ENCODE assay signal across 23 cellular contexts in the genomic region with DNA sequence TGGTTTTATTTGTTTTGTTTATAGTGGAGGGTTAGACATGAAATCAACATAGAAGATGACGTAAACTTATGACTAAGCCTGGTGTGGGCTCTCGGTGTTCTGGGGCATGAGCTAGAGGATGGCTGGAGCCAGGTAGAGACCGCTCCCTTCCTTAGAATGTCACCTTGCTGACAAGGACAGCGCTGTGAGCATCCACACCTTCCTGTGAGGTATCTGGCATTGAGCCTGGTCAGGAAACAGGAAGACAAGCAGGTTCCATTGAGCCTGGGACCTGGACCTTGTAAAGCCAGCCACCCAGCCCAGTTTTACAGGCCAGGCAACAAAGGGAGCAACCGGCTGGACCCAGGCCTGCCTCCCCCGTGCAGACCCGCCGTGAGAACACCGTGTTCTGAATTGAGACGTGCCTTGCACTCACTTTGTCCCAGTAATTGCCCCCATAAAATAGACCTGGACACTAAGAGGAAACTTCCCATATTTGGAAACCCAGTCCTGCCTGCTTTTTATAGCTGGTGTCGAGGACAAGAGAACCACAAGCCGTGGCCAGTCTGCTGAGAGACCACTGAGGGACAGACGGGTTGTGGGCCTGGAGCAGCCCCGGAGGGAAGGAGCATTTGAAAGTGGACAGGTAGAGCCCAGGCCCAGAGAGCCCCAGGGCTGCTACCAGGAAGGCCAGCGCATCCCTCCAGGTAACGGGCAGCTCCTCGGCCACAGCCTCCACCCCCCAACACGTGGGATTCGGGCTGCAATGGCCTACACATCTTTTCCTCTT.
A peak's percentile ranks its signal among the peaks of the same experiment; 100 is the strongest.
DNase-seq lines count a peak whose midpoint lies in the region; ATAC-seq, FAIRE-seq and TF ChIP-seq lines count a peak whose summit lies in the region.
"Had no signal": no experiment of that assay in that cellular context is flagged by ENCODE, and none has a peak within 500 bp of the region (broad histone marks: within the 10 kb centered on the region; RNA-seq: fewer than 3 reads in every experiment).

No MANE protein-coding gene starts in this region.

- H3K4me1 Mint-ChIP-seq in stimulated activated effector memory CD8-positive, alpha-beta T cell treated with anti-CD3 and anti-CD28 coated beads, Interleukin-12 subunit alpha, Interleukin-12 subunit beta, amount 100 ng/mL, for 72 hours, result peaks cover 12% of the 10 kb centered on the region

- H3K27ac Mint-ChIP-seq in stimulated activated effector memory CD8-positive, alpha-beta T cell treated with anti-CD3 and anti-CD28 coated beads, Interleukin-12 subunit alpha, Interleukin-12 subunit beta, amount 100 ng/mL, for 72 hours, result no peak overlapping the region
- H3K27ac Mint-ChIP-seq: activated T-helper 1 cell treated with anti-CD3 and anti-CD28 coated beads, Interleukin-12 subunit alpha, Interleukin-12 subunit beta, Interleukin-2, Interleukin-4 antibody, amounts not matched to agents 30 ng/mL and 10 ng/mL and 1 ng/mL, durations not matched to agents 14 hours and 24 hours and 36 hours; endodermal cell had no signal

- no peak overlapping the region for H3K9ac ChIP-seq in HepG2 (ENCODE audit: insufficient read depth, low read depth, low read length)
- H3K9ac ChIP-seq in mucosa of rectum (ENCODE audit: low read depth in 1 of 2, low read length in 2 of 2), result peak overlapping the region; percentile 56 to 77

- no peaks in the 10 kb centered on the region; a peak in 1 of 5 replicates for H3K36me3 ChIP-seq in HepG2 (replicated peaks in 1 of 2; ENCODE audit: control insufficient read depth in 1 of 2, insufficient read depth in 2 of 2, low read length in 2 of 2)
- H3K36me3 ChIP-seq in right lobe of liver, result no peaks in the 10 kb centered on the region
- H3K36me3 ChIP-seq in mucosa of rectum (ENCODE audit: control insufficient read depth in 2 of 2, insufficient read depth in 2 of 2, low read length in 2 of 2), result peaks cover 20 to 22% of the 10 kb centered on the region in 2 donors
- no peaks in the 10 kb centered on the region for H3K36me3 ChIP-seq in urinary bladder (ENCODE audit: insufficient read depth)
- H3K36me3 ChIP-seq: SJCRH30 had no signal

- no TSS peak for BruUV-seq in HepG2 (replicated peaks; lab: Mats Ljungman, UMichigan)

- intact Hi-C loops in HepG2 (cut with micrococcal nuclease; ENCODE audit: unreplicated experiment), result loop anchor here (10.0 kb wide), 1 partner anchor 53 kb away; no protein-coding TSS in a partner anchor
- intact Hi-C loops in right lobe of liver (cut with DNase I), result no loop called here

- DNase-seq in HepG2 (ENCODE audit: low spot score) (no peak), right lobe of liver (no peak), epithelial cell of esophagus (ENCODE audit: low read depth) (peak; percentile 86), DMS53 treated with DMSO at 0.1 percent for 48 hours (lab: John Stamatoyannopoulos, UW; ENCODE audit: unreplicated experiment) (no peak), cortex of kidney (lab: John Stamatoyannopoulos, UW) (no peak)
- no peak for DNase-seq in stimulated activated effector memory CD8-positive, alpha-beta T cell treated with anti-CD3 and anti-CD28 coated beads, Interleukin-12 subunit alpha, Interleukin-12 subunit beta, amount 100 ng/mL, for 72 hours (ENCODE audit: low spot score in 2 of 2)
- DNase-seq: ACHN; activated CD4-positive, CD25-positive, alpha-beta regulatory T cell; activated CD8-positive, alpha-beta memory T cell treated with anti-CD3 and anti-CD28 coated beads for 24 hours; CD4-positive, alpha-beta memory T cell; endodermal cell; foreskin fibroblast; naive thymus-derived CD8-positive, alpha-beta T cell; NCI-H1092 treated with DMSO at 0.1 percent for 48 hours; NCI-H510A treated with DMSO at 0.1 percent for 48 hours; SJCRH30; stimulated activated naive CD8-positive, alpha-beta T cell treated with anti-CD3 and anti-CD28 coated beads, Interleukin-15, Interleukin-2, amounts not matched to agents 100 U/mL and 50 U/mL, for 24 hours; T-helper 2 cell had no signal

- POLR2A ChIA-PET in HepG2 (lab: Yijun Ruan, JAX), result no interaction called here

- no peaks in the 10 kb centered on the region for H3K36me3 Mint-ChIP-seq in stimulated activated effector memory CD8-positive, alpha-beta T cell treated with anti-CD3 and anti-CD28 coated beads, Interleukin-12 subunit alpha, Interleukin-12 subunit beta, amount 100 ng/mL, for 72 hours

- TF ChIP-seq EP300 in HepG2 (IDR thresholded peaks at IDR 0.05; ENCODE audit: low read depth in 2 of 2, low read length in 2 of 2), result no peak
- TF ChIP-seq EP300 in HepG2 (CRISPR knock-in tag; IDR thresholded peaks at IDR 0.05; ENCODE audit: borderline replicate concordance), result no peak

- H3K4me3 Mint-ChIP-seq in stimulated activated effector memory CD8-positive, alpha-beta T cell treated with anti-CD3 and anti-CD28 coated beads, Interleukin-12 subunit alpha, Interleukin-12 subunit beta, amount 100 ng/mL, for 72 hours, result no peak overlapping the region
- H3K4me3 Mint-ChIP-seq: activated T-helper 1 cell treated with anti-CD3 and anti-CD28 coated beads, Interleukin-12 subunit alpha, Interleukin-12 subunit beta, Interleukin-2, Interleukin-4 antibody, amounts not matched to agents 30 ng/mL and 10 ng/mL and 1 ng/mL, durations not matched to agents 14 hours and 24 hours and 36 hours; CD4-positive, alpha-beta memory T cell; endodermal cell; naive thymus-derived CD8-positive, alpha-beta T cell had no signal

- TF ChIP-seq POLR2A in HepG2 (IDR thresholded peaks at IDR 0.05; ENCODE audit: insufficient read depth in 1 of 2, low read depth in 2 of 2, low read length in 2 of 2) (no peak), right lobe of liver (IDR thresholded peaks at IDR 0.05) (no peak)

- no peaks in the 10 kb centered on the region for H4K20me1 ChIP-seq in HepG2 (ENCODE audit: insufficient read depth, low read length)

- no peaks in the 10 kb centered on the region for H3K27me3 ChIP-seq in HepG2 (ENCODE audit: control insufficient read depth in 1 of 2, insufficient read depth in 2 of 2, low read length in 2 of 2)
- H3K27me3 ChIP-seq in right lobe of liver, result no peaks in the 10 kb centered on the region
- no peaks in the 10 kb centered on the region for H3K27me3 ChIP-seq in mucosa of rectum (ENCODE audit: control insufficient read depth in 2 of 2, insufficient read depth in 2 of 2, low read length in 2 of 2)
- H3K27me3 ChIP-seq: SJCRH30 had no signal

- no peaks in the 10 kb centered on the region for H3K79me2 ChIP-seq in HepG2 (ENCODE audit: insufficient read depth, low read length)

- no peak overlapping the region for H2AFZ ChIP-seq in HepG2 (ENCODE audit: low read length)

- in situ Hi-C loops in HepG2 (cut with HindIII; ENCODE audit: extremely low pct_ligation_motif_present, low pct_unique_long_range_greater_than_20kb), result no loop called here

- CTCF ChIA-PET in HepG2 (lab: Yijun Ruan, JAX; ENCODE audit: low intra/inter-chr PET ratio, low total read pairs), result no interaction called here

- no peak overlapping the region for H3K27ac ChIP-seq in HepG2 (ENCODE audit: extremely low read length, insufficient read depth, low read length)
- H3K27ac ChIP-seq in right lobe of liver, result no peak overlapping the region
- H3K27ac ChIP-seq in mucosa of rectum (ENCODE audit: low read depth in 2 of 2, low read length in 2 of 2), result peak overlapping the region; percentile 94 to 95
- peak overlapping the region; percentile 51 for H3K27ac ChIP-seq in urinary bladder (ENCODE audit: low read depth)
- H3K27ac ChIP-seq: SJCRH30 had no signal

- no peak overlapping the region for H3K4me2 ChIP-seq in HepG2 (ENCODE audit: low read depth, low read length)

- H3K4me3 ChIP-seq in HepG2 (replicated peaks in 1 of 3; ENCODE audit: insufficient read depth in 1 of 3, low read depth in 2 of 3, low read length in 3 of 3), result no peak overlapping the region
- H3K4me3 ChIP-seq in right lobe of liver, result no peak overlapping the region
- H3K4me3 ChIP-seq in epithelial cell of esophagus (ENCODE audit: low read length), result no peak overlapping the region
- peak overlapping the region; percentile 53 to 56 for H3K4me3 ChIP-seq in mucosa of rectum (ENCODE audit: low read length in 2 of 2)
- H3K4me3 ChIP-seq in urinary bladder (ENCODE audit: low read depth, low read length), result no peak overlapping the region
- H3K4me3 ChIP-seq: K562, SJCRH30 had no signal

- no peak for ATAC-seq in HepG2
- ATAC-seq in right lobe of liver, result no peak
- ATAC-seq in stimulated activated effector memory CD8-positive, alpha-beta T cell treated with anti-CD3 and anti-CD28 coated beads, Interleukin-12 subunit alpha, Interleukin-12 subunit beta, amount 100 ng/mL, for 72 hours, result no peak
- ATAC-seq: K562; naive thymus-derived CD8-positive, alpha-beta T cell; stimulated activated naive CD8-positive, alpha-beta T cell treated with anti-CD3 and anti-CD28 coated beads, Interleukin-15, Interleukin-2, amounts not matched to agents 100 U/mL and 50 U/mL, for 24 hours had no signal

- H3K4me1 ChIP-seq in HepG2 (ENCODE audit: insufficient read depth, low read length), result peaks cover 59% of the 10 kb centered on the region
- H3K4me1 ChIP-seq in right lobe of liver, result peaks cover 0 to 39% (median 18%) of the 10 kb centered on the region in 4 donors
- H3K4me1 ChIP-seq in mucosa of rectum (ENCODE audit: control insufficient read depth in 2 of 2, insufficient read depth in 2 of 2, low read length in 2 of 2), result peaks cover 29 to 34% of the 10 kb centered on the region in 2 donors
- H3K4me1 ChIP-seq in urinary bladder (ENCODE audit: insufficient read depth), result no peaks in the 10 kb centered on the region
- H3K4me1 ChIP-seq: SJCRH30 had no signal

- TF ChIP-seq RAD21 in HepG2 (CRISPR knock-in tag; IDR thresholded peaks at IDR 0.05), result no peak

- H3K9me3 Mint-ChIP-seq in stimulated activated effector memory CD8-positive, alpha-beta T cell treated with anti-CD3 and anti-CD28 coated beads, Interleukin-12 subunit alpha, Interleukin-12 subunit beta, amount 100 ng/mL, for 72 hours, result peaks cover 4% of the 10 kb centered on the region

- FAIRE-seq in HepG2 (lab: Jason Lieb, UNC), result no peak
- FAIRE-seq: GM19239, K562 had no signal

- 87% methylated on average over 13 of the region's 19 CpGs for WGBS in HepG2 (ENCODE audit: low lambda C conversion rate)
- WGBS in right lobe of liver (ENCODE audit: insufficient coverage, low coverage, low lambda C conversion rate, missing lambda C conversion rate), result 72% methylated on average over 5 of the region's 19 CpGs
- WGBS in urinary bladder, result 71% methylated on average over 19 of the region's 19 CpGs

- peaks cover 6% of the 10 kb centered on the region; the same call in 1 of the 2 replicates for H3K9me3 ChIP-seq in HepG2 (ENCODE audit: low read length)
- H3K9me3 ChIP-seq in right lobe of liver, result no peaks in the 10 kb centered on the region
- H3K9me3 ChIP-seq in mucosa of rectum (ENCODE audit: control insufficient read depth in 2 of 2, low read length in 2 of 2), result no peaks in the 10 kb centered on the region

- TF ChIP-seq CTCF in HepG2 (CRISPR knock-in tag; IDR thresholded peaks at IDR 0.05), result no peak
- TF ChIP-seq CTCF in right lobe of liver (IDR thresholded peaks at IDR 0.05), result no peak
- no peak for TF ChIP-seq CTCF in epithelial cell of esophagus (IDR thresholded peaks at IDR 0.05; ENCODE audit: insufficient read depth, low read depth, low read length, missing control alignments)

TF ChIP-seq in HepG2, 621 proteins besides CTCF, POLR2A, EP300 and RAD21 (continues in another document):
- TF ChIP-seq ZNF768 (CRISPR knock-in tag; IDR thresholded peaks at IDR 0.05) (peak; percentile 42; the same call in 1 of the 2 replicates), AGO2 (optimal IDR thresholded peaks at IDR 0.05; ENCODE audit: low read depth, low read length) (no peak), MAFK (conservative IDR thresholded peaks at IDR 0.05 in 1 of 2, IDR thresholded peaks at IDR 0.05 in 1 of 2; ENCODE audit: low read length in 2 of 2) (no peak)

Comparison
In these comparisons a context has a peak if more than half of its experiments do, and no peak if none do; other contexts are left out.
1. H3K27ac ChIP-seq: peak in mucosa of rectum (2 of 2) and urinary bladder (single experiment); none in HepG2 (single experiment) and right lobe of liver (0 of 3).
2. H3K4me3 ChIP-seq: peak in mucosa of rectum (2 of 2); none in HepG2 (0 of 3), right lobe of liver (0 of 3), epithelial cell of esophagus (single experiment) and urinary bladder (single experiment).